ENCODE assay signal across 8 cellular contexts in the genomic region with DNA sequence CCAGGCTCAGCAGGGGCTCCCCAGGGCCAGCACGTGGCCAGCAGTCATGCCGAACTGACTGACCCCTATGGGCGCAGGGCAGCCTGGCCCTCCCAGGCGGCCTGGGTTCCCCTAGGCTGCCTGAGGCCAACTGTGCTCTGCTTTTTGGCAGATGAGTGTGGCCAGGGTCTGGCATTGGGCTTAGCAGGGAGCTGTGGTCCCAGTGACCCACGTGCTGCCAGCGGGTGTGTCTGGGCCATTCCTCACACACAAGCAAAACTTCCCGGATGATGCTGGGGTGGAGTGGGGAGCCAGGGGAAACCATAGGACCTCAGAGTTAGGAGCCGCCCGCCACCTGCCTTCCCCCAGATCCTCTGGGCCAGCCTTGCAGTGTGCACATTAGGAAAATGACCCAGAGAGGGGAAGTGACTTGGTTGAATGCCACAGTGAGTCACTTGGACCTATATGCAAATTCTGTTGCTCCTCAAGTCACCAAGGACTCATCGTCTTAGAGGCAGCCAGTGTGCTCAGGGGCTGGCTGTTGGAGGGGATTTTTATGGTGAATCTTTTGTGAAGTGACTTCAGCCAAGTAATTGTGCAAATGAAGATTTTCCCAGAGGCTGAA. TPM values are rescaled to one million over a fixed set of nuclear protein-coding genes. Genes with fewer than 3 reads are reported as not detected.
DNase-seq lines count a peak whose midpoint lies in the region; ATAC-seq and TF ChIP-seq lines count a peak whose summit lies in the region.

No MANE protein-coding gene starts in this region.

- TF ChIP-seq EP300 in transverse colon (IDR thresholded peaks at IDR 0.05; ENCODE audit: low read depth) = no peak

- H3K27me3 ChIP-seq in transverse colon = no peaks in the 10 kb centered on the region

- in situ Hi-C loops in Caki2 (cut with HindIII; ENCODE audit: low pct_unique_long_range_greater_than_20kb, low sequenced_read_pairs) (no loop called here), transverse colon (cut with MboI; ENCODE audit: low pct_ligation_motif_present in 1 of 4, low pct_unique_long_range_greater_than_20kb in 1 of 4, low sequenced_read_pairs in 3 of 4) (no loop called here)

- H3K9me3 ChIP-seq in T-helper 17 cell (ENCODE audit: control insufficient read depth, low read length, poor library complexity, severe bottlenecking) (no peaks in the 10 kb centered on the region), transverse colon (no peaks in the 10 kb centered on the region)

- peak overlapping the region; percentile 93 for H3K4me3 Mint-ChIP-seq in T-helper 17 cell

- ATAC-seq in HG03159 (IDR thresholded peaks at IDR 0.05; ENCODE audit: unreplicated experiment) (peak; percentile 61), T-helper 17 cell (peak; percentile 61), HG03025 (IDR thresholded peaks at IDR 0.05; ENCODE audit: low FRiP score, unreplicated experiment) (no peak)

- TF ChIP-seq POLR2A in GM19193 (IDR thresholded peaks at IDR 0.05; ENCODE audit: extremely low read depth, insufficient read depth, insufficient read length) (peak; percentile 87), transverse colon (IDR thresholded peaks at IDR 0.05) (no peak)

- peak overlapping the region; percentile 97 for H3K27ac Mint-ChIP-seq in T-helper 17 cell

- peaks cover 53% of the 10 kb centered on the region for H3K4me1 Mint-ChIP-seq in T-helper 17 cell

- intact Hi-C loops in transverse colon (cut with DNase I; ENCODE audit: low total_unique reads) = no loop called here

- H3K36me3 ChIP-seq in transverse colon = no peaks in the 10 kb centered on the region

- no peaks in the 10 kb centered on the region for H3K27me3 Mint-ChIP-seq in T-helper 17 cell

- no peaks in the 10 kb centered on the region for H3K36me3 Mint-ChIP-seq in T-helper 17 cell (ENCODE audit: low read depth)

- peak; percentile 66 for DNase-seq in Caki2 (ENCODE audit: low read depth)
- DNase-seq in T-helper 17 cell = peak in 1 of 3 donors; percentile 36
- peak; percentile 43 for DNase-seq in fibroblast of pulmonary artery (ENCODE audit: low read depth)
- peak; percentile 60 for DNase-seq in transverse colon
- no peak for DNase-seq in DMS153 (lab: John Stamatoyannopoulos, UW)

- H3K4me3 ChIP-seq in fibroblast of pulmonary artery (replicated peaks; ENCODE audit: low read depth, low read length) = no peak overlapping the region
- no peak overlapping the region for H3K4me3 ChIP-seq in transverse colon

- WGBS in transverse colon (ENCODE audit: low coverage in 1 of 2), 2 donors = 76% methylated on average over 8 of the region's 10 CpGs; no CpG with 5 or more reads in 1 of the 2 donors

- H3K4me1 ChIP-seq in transverse colon = peaks cover 24 to 59% (median 31%) of the 10 kb centered on the region in 4 donors

- no peak for TF ChIP-seq CTCF in fibroblast of pulmonary artery (IDR thresholded peaks at IDR 0.05; ENCODE audit: low read length, missing control alignments)
- TF ChIP-seq CTCF in transverse colon (IDR thresholded peaks at IDR 0.05) = no peak

- H3K27ac ChIP-seq in transverse colon = peak overlapping the region; percentile 42 to 79 (median 66)

RNA-seq across cellular contexts. Expression of a gene that starts 6.6 kb away (rescaled TPM):
- total RNA-seq in Caki2 (2014; rRNA removed; shearing (Covaris generic); ENCODE audit: low replicate concordance) = 6.1 and 15.0 TPM in 2 replicates
- total RNA-seq in T-helper 17 cell = 10 to 100 TPM; 20.4 to 22.0 TPM
- 1 to 10 TPM in 3 of 4 donors, not detected in 1; 3.0 to 6.2 (median 3.0) TPM for total RNA-seq in transverse colon
